ENCODE assay signal across 9 cellular contexts in the genomic region with DNA sequence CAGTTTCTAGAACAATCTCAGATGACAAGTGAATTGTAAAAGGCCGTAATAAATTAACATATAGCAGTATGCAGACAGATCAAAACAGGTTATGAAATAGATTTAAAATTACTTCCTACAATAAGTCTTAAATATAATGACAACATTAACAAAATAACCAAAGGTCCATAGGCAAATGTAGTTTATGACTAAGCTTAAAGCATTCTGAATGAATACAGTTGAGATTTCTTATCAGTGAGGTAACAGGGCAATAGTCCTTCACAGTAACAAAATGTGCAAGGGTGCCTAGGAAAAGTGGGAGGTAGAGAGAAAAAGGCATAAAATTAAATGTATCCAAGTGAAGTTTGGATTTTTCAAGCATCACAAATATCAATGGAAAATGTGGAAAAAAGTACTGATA. TPM values are rescaled to one million over a fixed set of nuclear protein-coding genes. Genes with fewer than 3 reads are reported as not detected.
"Had no signal": no experiment of that assay in that cellular context is flagged by ENCODE, and none has a peak within 500 bp of the region (broad histone marks: within the 10 kb centered on the region; RNA-seq: fewer than 3 reads in every experiment).

No MANE protein-coding gene starts in this region.

- ATAC-seq: GM23338 had no signal

- H3K4me2 ChIP-seq: GM23338 had no signal

- H3K4me3 ChIP-seq: GM23338 had no signal

- DNase-seq: H9, HCEC 1CT, KBM-7 had no signal

- FAIRE-seq: H54, HTR-8/SVneo had no signal

- H2AFZ ChIP-seq: GM23338 had no signal

RNA-seq across cellular contexts. Expression of gene P4HA3, which starts 20.8 kb away (rescaled TPM):
- total RNA-seq: GM23338, H1, H9, HT-29 had no signal
- polyA plus RNA-seq: IgD-negative memory B cell had no signal
